ENCODE assay signal across 1 cellular context in genomic region chr6:26087284-26088115, GRCh38.
A peak's percentile ranks its signal among the peaks of the same experiment; 100 is the strongest.
TF ChIP-seq lines count a peak whose summit lies in the region.

HFE (plus strand) TSS chr6:26087429; CDS start chr6:26087441, 12 bp downstream.

TF ChIP-seq in K562, 482 proteins besides CTCF, POLR2A, EP300 and RAD21 (continued from another document and continues in another):
- TF ChIP-seq RERE (CRISPR knock-in tag; IDR thresholded peaks at IDR 0.05; ENCODE audit: borderline replicate concordance) (no peak), SUPT5H (IDR thresholded peaks at IDR 0.05) (peak; percentile 43; the same call in 1 of the 2 replicates), ZNF384 (IDR thresholded peaks at IDR 0.05; ENCODE audit: low read depth, low read length) (no peak), E2F8 (IDR thresholded peaks at IDR 0.05; ENCODE audit: low read depth, partially characterized antibody) (no peak), CEBPZ (IDR thresholded peaks at IDR 0.05; ENCODE audit: borderline replicate concordance, low read depth, low read length) (no peak), CSDE1 (IDR thresholded peaks at IDR 0.05) (no peak), ZFP30 (CRISPR knock-in tag; IDR thresholded peaks at IDR 0.05; ENCODE audit: borderline replicate concordance) (no peak), ZMIZ1 (IDR thresholded peaks at IDR 0.05; ENCODE audit: low read depth in 2 of 2, low read length in 2 of 2) (no peak; a peak in 1 of 4 replicates), NFE2 (IDR thresholded peaks at IDR 0.05; ENCODE audit: low read depth) (peak; percentile 87), GTF2A2 (tag; IDR thresholded peaks at IDR 0.05) (no peak), SNIP1 (IDR thresholded peaks at IDR 0.05; ENCODE audit: low read depth) (no peak), RUNX1 (IDR thresholded peaks at IDR 0.05; ENCODE audit: low read depth) (no peak), PKNOX1 (IDR thresholded peaks at IDR 0.05) (no peak), ZNF408 (CRISPR knock-in tag; IDR thresholded peaks at IDR 0.05; ENCODE audit: low read depth) (no peak), RCOR1 (IDR thresholded peaks at IDR 0.05; ENCODE audit: borderline replicate concordance in 1 of 2, low read depth in 2 of 2, low read length in 2 of 2) (peak in 1 of 2 experiments; percentile 59; a peak in 1 of 4 replicates), SMARCE1 (IDR thresholded peaks at IDR 0.05) (peak; percentile 72; the same call in 1 of the 2 replicates), CHD1 (IDR thresholded peaks at IDR 0.05; ENCODE audit: low read length) (no peak), U2AF1 (optimal IDR thresholded peaks at IDR 0.05; ENCODE audit: low read depth, low read length) (no peak), MLLT1 (IDR thresholded peaks at IDR 0.05) (no peak; a peak in 1 of 4 replicates), ID3 (CRISPR knock-in tag; IDR thresholded peaks at IDR 0.05) (no peak), ID3 (tag; IDR thresholded peaks at IDR 0.05) (no peak), ZNF146 (CRISPR knock-in tag; IDR thresholded peaks at IDR 0.05; ENCODE audit: unreplicated experiment) (no peak), SIX5 (IDR thresholded peaks at IDR 0.05; ENCODE audit: borderline replicate concordance in 1 of 2, insufficient read depth in 1 of 2, low read depth in 1 of 2, low read length in 2 of 2) (no peak), CREB1 (IDR thresholded peaks at IDR 0.05) (peak; percentile 16; the same call in 1 of the 2 replicates), CREB1 (CRISPR knock-in tag; IDR thresholded peaks at IDR 0.05) (no peak), PHB (CRISPR knock-in tag; IDR thresholded peaks at IDR 0.05) (no peak), IFI16 (CRISPR knock-in tag; IDR thresholded peaks at IDR 0.05) (no peak), SNAPC5 (CRISPR knock-in tag; IDR thresholded peaks at IDR 0.05) (no peak), PURB (CRISPR knock-in tag; IDR thresholded peaks at IDR 0.05; ENCODE audit: low read depth) (no peak), TCF7 (IDR thresholded peaks at IDR 0.05; ENCODE audit: borderline replicate concordance) (no peak), ELF4 (CRISPR knock-in tag; IDR thresholded peaks at IDR 0.05) (no peak), ZNF23 (CRISPR knock-in tag; IDR thresholded peaks at IDR 0.05) (no peak), HINFP (tag; conservative IDR thresholded peaks at IDR 0.05; ENCODE audit: low read depth) (no peak), DIDO1 (tag; IDR thresholded peaks at IDR 0.05; ENCODE audit: low read depth) (no peak; the same call in 1 of the 2 replicates), BRD9 (IDR thresholded peaks at IDR 0.05; ENCODE audit: low read depth, partially characterized antibody) (no peak), ZNF586 (CRISPR knock-in tag; conservative IDR thresholded peaks at IDR 0.05) (no peak), SNRNP70 (optimal IDR thresholded peaks at IDR 0.05; ENCODE audit: low read depth, low read length) (no peak), SMARCA5 (IDR thresholded peaks at IDR 0.05) (0 out of 2 replicates have a peak, but pooled peaks have one; percentile 16), HSF4 (CRISPR knock-in tag; IDR thresholded peaks at IDR 0.05; ENCODE audit: borderline replicate concordance) (no peak), KDM5B (IDR thresholded peaks at IDR 0.05; ENCODE audit: insufficient replicate concordance, low read depth, low read length) (peak; percentile 59), DACH1 (IDR thresholded peaks at IDR 0.05; ENCODE audit: partially characterized antibody) (no peak), EHMT2 (IDR thresholded peaks at IDR 0.05) (no peak), ZC3H4 (CRISPR knock-in tag; IDR thresholded peaks at IDR 0.05; ENCODE audit: borderline replicate concordance) (no peak)
